ENCODE assay signal across 23 cellular contexts in genomic region chr5:6758706-6759105, GRCh38.
"Had no signal": no experiment of that assay in that cellular context is flagged by ENCODE, and none has a peak within 500 bp of the region (broad histone marks: within the 10 kb centered on the region; RNA-seq: fewer than 3 reads in every experiment).

No MANE protein-coding gene starts in this region.

- H3K27me3 Mint-ChIP-seq: activated naive CD8-positive, alpha-beta T cell; central memory CD8-positive, alpha-beta T cell had no signal

- H3K9me3 Mint-ChIP-seq: brain; central memory CD8-positive, alpha-beta T cell had no signal

- H3K27me3 ChIP-seq: SJSA1 had no signal

- H3K4me1 Mint-ChIP-seq: brain; central memory CD8-positive, alpha-beta T cell had no signal

- H3K4me3 ChIP-seq: SJSA1 had no signal

- H3K4me1 ChIP-seq: SJSA1 had no signal

- ATAC-seq: activated CD4-positive, CD25-positive, alpha-beta regulatory T cell treated with anti-CD3 and anti-CD28 coated beads, Interleukin-2, amount 50 U/mL, for 24 hours; activated CD8-positive, alpha-beta T cell treated with anti-CD3 and anti-CD28 coated beads, Interleukin-2, amount 10 ng/mL, durations not matched to agents 7 days and 5 days; Panc1 had no signal

- H3K9me3 ChIP-seq: SJSA1 had no signal

- H3K4me3 Mint-ChIP-seq: activated CD8-positive, alpha-beta T cell treated with anti-CD3 and anti-CD28 coated beads, Interleukin-2, amount 10 ng/mL, durations not matched to agents 7 days and 5 days; activated naive CD8-positive, alpha-beta T cell; brain; central memory CD8-positive, alpha-beta T cell had no signal

- H3K27ac Mint-ChIP-seq: activated naive CD8-positive, alpha-beta T cell; brain had no signal

- DNase-seq: activated CD4-positive, alpha-beta T cell treated with anti-CD3 and anti-CD28 coated beads for 4 hours; activated CD4-positive, alpha-beta T cell treated with anti-CD3 and anti-CD28 coated beads, Interleukin-2, amount 50 U/mL, for 4 hours; activated CD8-positive, alpha-beta memory T cell treated with anti-CD3 and anti-CD28 coated beads, Interleukin-2, amount 50 U/mL, for 48 hours; activated CD8-positive, alpha-beta T cell treated with anti-CD3 and anti-CD28 coated beads, Interleukin-2, amount 10 ng/mL, durations not matched to agents 7 days and 5 days; activated naive CD4-positive, alpha-beta T cell treated with Interleukin-2 at 50 U/mL for 16 hours; activated T-cell treated with anti-CD3 and anti-CD28 coated beads, Interleukin-2, amount 50 U/mL, for 1 hour; amygdala; KG1; NCI-H1092 treated with DMSO at 0.1 percent for 48 hours; NCI-H1417 treated with DMSO at 0.1 percent for 48 hours; NCI-H2029 treated with DMSO at 0.1 percent for 48 hours; NCI-H510A treated with DMSO at 0.1 percent for 48 hours; NK-92 treated with Interleukin-12 subunit alpha and Interleukin-12 subunit beta, amount 100 ng/mL, for 24 hours; OCI-M1; Right ventricle myocardium superior; RPMI8226 had no signal

- H3K27ac ChIP-seq: SJSA1 had no signal

- FAIRE-seq: astrocyte had no signal
